ENCODE assay signal across 17 cellular contexts in the genomic region with DNA sequence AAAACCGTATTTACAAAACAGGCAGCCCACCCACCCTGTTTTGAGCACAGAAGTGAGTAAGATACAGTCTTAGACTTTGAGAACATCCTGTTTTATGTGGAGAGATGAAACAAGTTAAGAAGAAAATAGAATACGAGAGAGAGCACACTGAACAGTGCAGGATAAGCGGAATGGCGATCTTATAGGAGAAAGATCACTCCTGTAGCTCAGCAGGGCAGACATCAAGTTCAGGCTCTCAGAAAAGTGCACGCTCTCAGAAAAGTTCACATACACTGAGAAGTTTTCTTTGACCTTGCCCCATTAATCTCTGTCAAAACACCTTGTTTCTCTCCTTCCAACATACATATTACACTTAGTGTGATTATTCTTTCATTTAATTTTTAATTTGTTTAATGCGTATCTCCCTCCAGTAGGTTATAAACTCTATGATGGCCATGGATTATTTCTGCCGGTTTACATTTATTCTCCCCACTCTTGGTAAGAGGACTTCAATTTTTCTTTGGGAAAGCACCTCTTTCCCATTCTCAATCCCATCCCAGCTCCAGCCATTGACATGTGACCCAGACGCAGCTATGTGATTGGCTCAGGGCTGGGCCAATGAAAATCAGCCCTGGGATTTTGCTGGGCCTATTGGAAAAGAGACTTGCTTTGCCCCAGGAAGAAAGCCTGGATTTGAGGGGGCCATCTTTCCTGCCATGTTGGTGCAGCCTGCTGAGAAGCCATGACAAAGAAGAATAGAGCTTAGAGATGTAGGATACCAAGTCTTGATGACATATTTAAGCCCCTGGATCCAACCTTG. TPM values are rescaled to one million over a fixed set of nuclear protein-coding genes. Genes with fewer than 3 reads are reported as not detected.
"Had no signal": no experiment of that assay in that cellular context is flagged by ENCODE, and none has a peak within 500 bp of the region (broad histone marks: within the 10 kb centered on the region; RNA-seq: fewer than 3 reads in every experiment).

No MANE protein-coding gene starts in this region.

- H3K36me3 ChIP-seq: prostate gland, upper lobe of left lung had no signal

- H3K27ac ChIP-seq: body of pancreas, prostate gland, upper lobe of left lung, WERI-Rb-1 had no signal

- DNase-seq: activated CD4-positive, alpha-beta T cell treated with anti-CD3 and anti-CD28 coated beads for 1 hour; activated CD4-positive, alpha-beta T cell treated with anti-CD3 and anti-CD28 coated beads, Interleukin-2, amount 50 U/mL, for 1 hour; activated CD8-positive, alpha-beta T cell treated with anti-CD3 and anti-CD28 coated beads, Interleukin-2, amount 10 ng/mL, durations not matched to agents 7 days and 5 days; activated gamma-delta T cell; activated naive CD4-positive, alpha-beta T cell treated with anti-CD3 and anti-CD28 coated beads, Interleukin-2, amount 50 U/mL, for 16 hours; activated naive CD8-positive, alpha-beta T cell treated with anti-CD3 and anti-CD28 coated beads, Interleukin-2, amount 50 U/mL, for 24 hours; anterior cingulate cortex; body of pancreas; effector CD4-positive, alpha-beta T cell; foreskin melanocyte; left ventricle myocardium superior; stimulated activated CD4-positive, alpha-beta T cell treated with anti-CD3 and anti-CD28 coated beads, Interleukin-4, amount 100 ng/mL, for 24 hours; stimulated activated naive CD4-positive, alpha-beta T cell treated with Interleukin-2 at 50 U/mL for 16 hours; upper lobe of left lung; WERI-Rb-1 had no signal

- H3K4me1 ChIP-seq: body of pancreas, prostate gland, upper lobe of left lung had no signal

- H3K27me3 ChIP-seq: body of pancreas, upper lobe of left lung had no signal

- H3K9me3 ChIP-seq: body of pancreas, prostate gland, upper lobe of left lung had no signal

- H3K4me3 ChIP-seq: body of pancreas, prostate gland, upper lobe of left lung had no signal

RNA-seq across cellular contexts. Expression of a gene that starts 16.2 kb away (rescaled TPM):
- total RNA-seq: activated CD8-positive, alpha-beta T cell treated with anti-CD3 and anti-CD28 coated beads, Interleukin-2, amount 10 ng/mL, durations not matched to agents 7 days and 5 days; natural killer cell treated with Interleukin-12 subunit alpha and Interleukin-12 subunit beta and Interleukin-15 and Interleukin-18, amount 100 ng/mL, for 72 hours had no signal
